10 cellular contexts compared by ENCODE assay signal in the genomic region with DNA sequence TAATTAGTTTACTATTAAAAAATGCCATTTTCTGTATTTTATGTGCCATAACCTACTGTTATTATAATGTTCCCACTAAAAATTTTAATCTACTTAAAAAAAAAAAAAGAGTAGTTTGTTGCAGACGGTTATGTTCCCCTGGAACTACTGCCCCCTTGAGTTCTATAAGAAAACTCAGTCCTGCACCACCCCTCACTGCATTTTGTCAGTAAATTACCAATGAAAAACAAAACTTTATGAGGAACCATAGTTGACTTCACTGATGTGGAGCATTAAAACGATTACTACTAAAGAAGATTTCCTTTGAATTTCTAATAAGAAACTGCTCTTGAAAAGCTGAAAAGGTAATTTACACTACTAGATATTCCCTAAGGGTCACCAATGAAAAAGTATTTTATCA.
A peak's percentile ranks its signal among the peaks of the same experiment; 100 is the strongest.
DNase-seq lines count a peak whose midpoint lies in the region; ATAC-seq, FAIRE-seq and TF ChIP-seq lines count a peak whose summit lies in the region.
"Had no signal": no experiment of that assay in that cellular context is flagged by ENCODE, and none has a peak within 500 bp of the region (broad histone marks: within the 10 kb centered on the region; RNA-seq: fewer than 3 reads in every experiment).

No MANE protein-coding gene starts in this region.

- peaks cover 2% of the 10 kb centered on the region for H3K9me3 Mint-ChIP-seq in glutamatergic neuron (ENCODE audit: unreplicated experiment)
- H3K9me3 Mint-ChIP-seq in stimulated activated effector memory CD8-positive, alpha-beta T cell treated with anti-CD3 and anti-CD28 coated beads, Interleukin-12 subunit alpha, Interleukin-12 subunit beta, amount 100 ng/mL, for 72 hours = no peaks in the 10 kb centered on the region

- no peak overlapping the region for H3K4me3 Mint-ChIP-seq in glutamatergic neuron (ENCODE audit: unreplicated experiment)
- H3K4me3 Mint-ChIP-seq in stimulated activated effector memory CD8-positive, alpha-beta T cell treated with anti-CD3 and anti-CD28 coated beads, Interleukin-12 subunit alpha, Interleukin-12 subunit beta, amount 100 ng/mL, for 72 hours = no peak overlapping the region
- H3K4me3 Mint-ChIP-seq: activated naive CD8-positive, alpha-beta T cell had no signal

- FAIRE-seq in GM19239 (lab: Jason Lieb, UNC) = peak; percentile 4

- no peaks in the 10 kb centered on the region for H3K27me3 Mint-ChIP-seq in glutamatergic neuron (ENCODE audit: unreplicated experiment)
- H3K27me3 Mint-ChIP-seq: activated naive CD8-positive, alpha-beta T cell had no signal

- H3K27ac Mint-ChIP-seq in glutamatergic neuron (ENCODE audit: unreplicated experiment) = no peak overlapping the region
- H3K27ac Mint-ChIP-seq in stimulated activated effector memory CD8-positive, alpha-beta T cell treated with anti-CD3 and anti-CD28 coated beads, Interleukin-12 subunit alpha, Interleukin-12 subunit beta, amount 100 ng/mL, for 72 hours = no peak overlapping the region
- H3K27ac Mint-ChIP-seq: activated naive CD8-positive, alpha-beta T cell had no signal

- ATAC-seq in stimulated activated effector memory CD8-positive, alpha-beta T cell treated with anti-CD3 and anti-CD28 coated beads, Interleukin-12 subunit alpha, Interleukin-12 subunit beta, amount 100 ng/mL, for 72 hours = no peak

- H3K36me3 Mint-ChIP-seq in glutamatergic neuron (ENCODE audit: unreplicated experiment) = no peaks in the 10 kb centered on the region
- no peaks in the 10 kb centered on the region for H3K36me3 Mint-ChIP-seq in stimulated activated effector memory CD8-positive, alpha-beta T cell treated with anti-CD3 and anti-CD28 coated beads, Interleukin-12 subunit alpha, Interleukin-12 subunit beta, amount 100 ng/mL, for 72 hours

- H3K4me1 Mint-ChIP-seq in glutamatergic neuron (ENCODE audit: low read depth, unreplicated experiment) = peaks cover 31% of the 10 kb centered on the region
- no peaks in the 10 kb centered on the region for H3K4me1 Mint-ChIP-seq in stimulated activated effector memory CD8-positive, alpha-beta T cell treated with anti-CD3 and anti-CD28 coated beads, Interleukin-12 subunit alpha, Interleukin-12 subunit beta, amount 100 ng/mL, for 72 hours

- peak; percentile 66 for TF ChIP-seq CTCF in glutamatergic neuron (IDR thresholded peaks at IDR 0.05; ENCODE audit: partially characterized antibody, unreplicated experiment)

- peak; percentile 59 for DNase-seq in AG20443 (ENCODE audit: low spot score)
- no peak for DNase-seq in GM19239 (ENCODE audit: insufficient read length, low spot score)
- DNase-seq in RKO (ENCODE audit: low spot score) = peak; percentile 42
- DNase-seq in glutamatergic neuron = no peak
- no peak for DNase-seq in stimulated activated effector memory CD8-positive, alpha-beta T cell treated with anti-CD3 and anti-CD28 coated beads, Interleukin-12 subunit alpha, Interleukin-12 subunit beta, amount 100 ng/mL, for 72 hours (ENCODE audit: low spot score in 2 of 2)
- no peak for DNase-seq in NCI-H226
- no peak for DNase-seq in NK-92 treated with Interleukin-12 subunit alpha and Interleukin-12 subunit beta, amount 100 ng/mL, for 24 hours (lab: John Stamatoyannopoulos, UW)
- no peak for DNase-seq in NCI-H1105 (lab: John Stamatoyannopoulos, UW)
- DNase-seq: NCI-H510A had no signal

Comparison
In these comparisons a context has a peak if more than half of its experiments do, and no peak if none do; other contexts are left out.
1. DNase-seq: peak in AG20443 (single experiment) and RKO (single experiment); none in GM19239 (single experiment), glutamatergic neuron (single experiment), stimulated activated effector memory CD8-positive, alpha-beta T cell treated with anti-CD3 and anti-CD28 coated beads, Interleukin-12 subunit alpha, Interleukin-12 subunit beta, amount 100 ng/mL, for 72 hours (0 of 2), NCI-H226 (single experiment), NK-92 treated with Interleukin-12 subunit alpha and Interleukin-12 subunit beta, amount 100 ng/mL, for 24 hours (single experiment) and NCI-H1105 (single experiment).